Comparison of ENCODE assay signal across 14 cellular contexts in genomic region chr4:115852767-115853091, GRCh38.
DNase-seq lines count a peak whose midpoint lies in the region; ATAC-seq, FAIRE-seq and TF ChIP-seq lines count a peak whose summit lies in the region.
"Had no signal": no experiment of that assay in that cellular context is flagged by ENCODE, and none has a peak within 500 bp of the region (broad histone marks: within the 10 kb centered on the region; RNA-seq: fewer than 3 reads in every experiment).

No MANE protein-coding gene starts in this region.

- H3K9ac ChIP-seq in astrocyte (ENCODE audit: low read length), result no peak overlapping the region

- no peaks in the 10 kb centered on the region for H3K79me2 ChIP-seq in astrocyte (ENCODE audit: insufficient read depth, low read length)

- H4K20me1 ChIP-seq in astrocyte (ENCODE audit: insufficient read depth, low read length), result no peaks in the 10 kb centered on the region

- H3K4me2 ChIP-seq in astrocyte (ENCODE audit: low read length), result no peak overlapping the region

- H3K4me1 Mint-ChIP-seq in astrocyte (ENCODE audit: low read depth, unreplicated experiment) (no peaks in the 10 kb centered on the region), neural crest cell (no peaks in the 10 kb centered on the region)

- H3K4me3 ChIP-seq in astrocyte (ENCODE audit: insufficient read depth, low read depth, low read length), result no peak overlapping the region
- no peak overlapping the region for H3K4me3 ChIP-seq in Peyer's patch
- H3K4me3 ChIP-seq: GM12878, HAP-1, SJSA1 had no signal

- no peaks in the 10 kb centered on the region for H3K9me3 ChIP-seq in astrocyte (ENCODE audit: insufficient read depth, low read depth, low read length)
- H3K9me3 ChIP-seq in Peyer's patch, result no peaks in the 10 kb centered on the region
- H3K9me3 ChIP-seq: HAP-1 had no signal

- FAIRE-seq in GM18507 (lab: Jason Lieb, UNC) (peak; percentile 29), astrocyte (lab: Jason Lieb, UNC) (no peak)

- H3K27me3 Mint-ChIP-seq in astrocyte (ENCODE audit: low read depth, unreplicated experiment) (no peaks in the 10 kb centered on the region), neural crest cell (ENCODE audit: low read depth) (no peaks in the 10 kb centered on the region)
- H3K27me3 Mint-ChIP-seq: CD4-positive, alpha-beta T cell had no signal

- H3K27ac Mint-ChIP-seq in astrocyte (ENCODE audit: unreplicated experiment) (no peak overlapping the region), neural crest cell (ENCODE audit: unreplicated experiment) (no peak overlapping the region)
- H3K27ac Mint-ChIP-seq: CD4-positive, alpha-beta T cell had no signal

- no peak for TF ChIP-seq POLR2A in Peyer's patch (IDR thresholded peaks at IDR 0.05)

- H3K4me3 Mint-ChIP-seq in astrocyte (ENCODE audit: unreplicated experiment) (no peak overlapping the region), neural crest cell (no peak overlapping the region)
- H3K4me3 Mint-ChIP-seq: CD4-positive, alpha-beta T cell had no signal

- H3K27me3 ChIP-seq in astrocyte (ENCODE audit: insufficient read depth, low read length) (no peaks in the 10 kb centered on the region), Peyer's patch (no peaks in the 10 kb centered on the region)
- H3K27me3 ChIP-seq: SJSA1 had no signal

- H3K27ac ChIP-seq in astrocyte (ENCODE audit: low read depth, low read length) (no peak overlapping the region), Peyer's patch (no peak overlapping the region)
- H3K27ac ChIP-seq: SJSA1 had no signal

- no peaks in the 10 kb centered on the region for H3K36me3 Mint-ChIP-seq in astrocyte (ENCODE audit: low read depth, unreplicated experiment)
- H3K36me3 Mint-ChIP-seq in neural crest cell (ENCODE audit: low read depth), result no peaks in the 10 kb centered on the region

- no peaks in the 10 kb centered on the region for H3K4me1 ChIP-seq in astrocyte (ENCODE audit: insufficient read depth, low read length)
- no peaks in the 10 kb centered on the region for H3K4me1 ChIP-seq in Peyer's patch
- H3K4me1 ChIP-seq: HAP-1, SJSA1 had no signal

- no peaks in the 10 kb centered on the region for H3K36me3 ChIP-seq in astrocyte (ENCODE audit: insufficient read depth, low read length)
- no peaks in the 10 kb centered on the region for H3K36me3 ChIP-seq in Peyer's patch
- H3K36me3 ChIP-seq: HAP-1, SJSA1 had no signal

- H2AFZ ChIP-seq in astrocyte (ENCODE audit: low read depth, low read length), result no peak overlapping the region

- DNase-seq in GM18507 (ENCODE audit: extremely low spot score, insufficient read length, low read depth) (no peak), astrocyte (ENCODE audit: low read depth) (no peak), neural crest cell (ENCODE audit: low read depth, low spot score) (no peak), GM13976 (ENCODE audit: low spot score) (no peak), Peyer's patch (no peak), CD1c-positive myeloid dendritic cell (ENCODE audit: extremely low spot score) (no peak)
- DNase-seq in effector CD4-positive, alpha-beta T cell, result no peak
- DNase-seq: CD4-positive, alpha-beta T cell; DMS79; IMR-90 had no signal

- ATAC-seq in HG03196 (IDR thresholded peaks at IDR 0.05; ENCODE audit: unreplicated experiment), result peak; percentile 9

- TF ChIP-seq CTCF in astrocyte (IDR thresholded peaks at IDR 0.05; ENCODE audit: insufficient read depth, low read depth, low read length) (peak; percentile 0), neural crest cell (conservative IDR thresholded peaks at IDR 0.05) (peak; percentile 38), GM13976 (IDR thresholded peaks at IDR 0.05; ENCODE audit: borderline replicate concordance, control extremely low read depth, extremely low read depth, insufficient read depth, missing control alignments) (no peak), Peyer's patch (IDR thresholded peaks at IDR 0.05) (no peak)

- in situ Hi-C loops in GM13976 (cut with MboI; ENCODE audit: low sequenced_read_pairs, unreplicated experiment), result loop anchor here (25.0 kb wide), 1 partner anchor 765 kb away; no protein-coding TSS in a partner anchor

- H3K9me3 Mint-ChIP-seq in astrocyte (ENCODE audit: unreplicated experiment) (no peaks in the 10 kb centered on the region), neural crest cell (peaks cover 5% of the 10 kb centered on the region)

Comparison
In these comparisons a context has a peak if more than half of its experiments do, and no peak if none do; other contexts are left out.
1. CTCF ChIP-seq: peak in astrocyte (single experiment) and neural crest cell (single experiment); none in GM13976 (single experiment) and Peyer's patch (0 of 6).